In the genomic region with DNA sequence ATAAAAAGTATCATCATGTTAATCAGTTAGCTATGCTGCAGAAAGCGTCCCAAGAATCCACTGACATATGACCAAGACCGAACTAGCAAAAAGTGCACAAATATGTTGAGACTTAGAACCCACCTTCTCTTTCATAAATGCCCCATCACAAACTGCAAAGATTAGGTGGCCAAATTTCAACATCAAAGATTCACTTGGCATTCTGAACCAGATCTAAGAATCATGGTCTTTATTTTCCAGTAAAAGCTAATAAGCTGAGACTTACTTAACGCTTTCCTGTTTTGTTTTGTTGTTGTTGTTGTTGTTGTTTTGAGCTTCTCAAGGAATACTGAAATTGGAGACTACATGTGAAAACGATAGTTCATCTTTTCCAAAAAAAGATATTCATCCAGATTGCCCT, we compare ENCODE assay signal across 18 cellular contexts.
DNase-seq lines count a peak whose midpoint lies in the region; ATAC-seq and TF ChIP-seq lines count a peak whose summit lies in the region.
"Had no signal": no experiment of that assay in that cellular context is flagged by ENCODE, and none has a peak within 500 bp of the region (broad histone marks: within the 10 kb centered on the region; RNA-seq: fewer than 3 reads in every experiment).

No MANE protein-coding gene starts in this region.

- DNase-seq in breast epithelium (ENCODE audit: low spot score in 2 of 2) (no peak), MCF 10A (ENCODE audit: unreplicated experiment) (no peak), osteoblast (ENCODE audit: insufficient read length, low spot score, missing footprints) (no peak), tibial nerve (ENCODE audit: low spot score in 2 of 2) (no peak), Peyer's patch (no peak)
- DNase-seq in CD4-positive, alpha-beta T cell, result no peak
- DNase-seq: BE2C; CD4-positive, alpha-beta memory T cell; DND-41; MV-4-11; NCI-H1417; NCI-H187 treated with DMSO at 0.1 percent for 48 hours; NCI-H774; PC-9 had no signal

- H2AFZ ChIP-seq in osteoblast (ENCODE audit: low read length), result peak overlapping the region; percentile 3
- H2AFZ ChIP-seq: GM23338, PC-9 had no signal

- H3K9me3 Mint-ChIP-seq in MCF 10A (ENCODE audit: unreplicated experiment), result no peaks in the 10 kb centered on the region
- no peaks in the 10 kb centered on the region for H3K9me3 Mint-ChIP-seq in CD4-positive, alpha-beta T cell
- H3K9me3 Mint-ChIP-seq: CD4-positive, alpha-beta memory T cell; GM23338 had no signal

- BruUV-seq in MCF 10A (replicated peaks; lab: Mats Ljungman, UMichigan), result no TSS peak

- no peaks in the 10 kb centered on the region for H3K27me3 Mint-ChIP-seq in MCF 10A (ENCODE audit: insufficient read depth, unreplicated experiment)
- H3K27me3 Mint-ChIP-seq in CD4-positive, alpha-beta T cell, result no peaks in the 10 kb centered on the region
- H3K27me3 Mint-ChIP-seq: CD4-positive, alpha-beta memory T cell had no signal

- H3K4me1 ChIP-seq in breast epithelium (peaks cover 0 to 5% of the 10 kb centered on the region in 2 donors), osteoblast (ENCODE audit: insufficient read depth, low read length) (peaks cover 3% of the 10 kb centered on the region), tibial nerve (peaks cover 0 to 78% (median 6%) of the 10 kb centered on the region in 4 donors), Peyer's patch (no peaks in the 10 kb centered on the region)

- ATAC-seq in HG03442 (IDR thresholded peaks at IDR 0.05; ENCODE audit: unreplicated experiment), result no peak
- no peak for ATAC-seq in CD4-positive, alpha-beta T cell (ENCODE audit: poor library complexity)

- H3K36me3 ChIP-seq in breast epithelium (no peaks in the 10 kb centered on the region), osteoblast (ENCODE audit: insufficient read depth, low read length) (no peaks in the 10 kb centered on the region), tibial nerve (no peaks in the 10 kb centered on the region), Peyer's patch (no peaks in the 10 kb centered on the region)
- H3K36me3 ChIP-seq: BE2C had no signal

- CTCF ChIA-PET in MCF 10A (lab: Yijun Ruan, JAX), result interaction anchor here (0.7 kb wide), 2 partner anchors 17 to 31 kb away, joined by 3 to 4 read pairs; no protein-coding TSS in a partner anchor
- CTCF ChIA-PET in CD4-positive, alpha-beta T cell (lab: Charles Lee), result interaction anchor here (1.3 kb wide), 1 partner anchor 81 kb away, joined by 3 read pairs; no protein-coding TSS in a partner anchor

- peak overlapping the region; percentile 14 to 46 for H3K27ac ChIP-seq in breast epithelium
- peak overlapping the region; percentile 82 for H3K27ac ChIP-seq in cingulate gyrus (ENCODE audit: low read depth, low read length)
- no peak overlapping the region for H3K27ac ChIP-seq in osteoblast (ENCODE audit: low read depth, low read length)
- H3K27ac ChIP-seq in tibial nerve, result peak overlapping the region in 3 of 4 donors; percentile 10 to 64 (median 58)
- H3K27ac ChIP-seq in Peyer's patch, result no peak overlapping the region
- no peak overlapping the region for H3K27ac ChIP-seq in CD4-positive, alpha-beta T cell (ENCODE audit: low read depth, low read length)
- H3K27ac ChIP-seq: 22Rv1, PC-9 had no signal

- TF ChIP-seq CTCF in breast epithelium (IDR thresholded peaks at IDR 0.05) (no peak), MCF 10A (IDR thresholded peaks at IDR 0.05; ENCODE audit: unreplicated experiment) (no peak), osteoblast (IDR thresholded peaks at IDR 0.05; ENCODE audit: extremely low read depth, low read depth, low read length) (no peak), tibial nerve (IDR thresholded peaks at IDR 0.05) (no peak), Peyer's patch (IDR thresholded peaks at IDR 0.05) (no peak)
- no peak for TF ChIP-seq CTCF in CD4-positive, alpha-beta T cell (IDR thresholded peaks at IDR 0.05)

- H3K27me3 ChIP-seq in breast epithelium, result no peaks in the 10 kb centered on the region
- H3K27me3 ChIP-seq in osteoblast (ENCODE audit: insufficient read depth, low read length), result no peaks in the 10 kb centered on the region
- H3K27me3 ChIP-seq in tibial nerve, result no peaks in the 10 kb centered on the region
- no peaks in the 10 kb centered on the region for H3K27me3 ChIP-seq in Peyer's patch
- no peaks in the 10 kb centered on the region for H3K27me3 ChIP-seq in CD4-positive, alpha-beta T cell (ENCODE audit: control insufficient read depth, insufficient read depth, low read length)
- H3K27me3 ChIP-seq: BE2C had no signal

- 75 to 79% methylated on average over 4 of the region's 4 CpGs for WGBS in tibial nerve, 2 donors

- H3K4me3 Mint-ChIP-seq in MCF 10A (ENCODE audit: unreplicated experiment), result no peak overlapping the region
- no peak overlapping the region for H3K4me3 Mint-ChIP-seq in CD4-positive, alpha-beta T cell
- H3K4me3 Mint-ChIP-seq: CD4-positive, alpha-beta memory T cell; GM23338 had no signal

- no peak for TF ChIP-seq POLR2A in breast epithelium (IDR thresholded peaks at IDR 0.05)
- TF ChIP-seq POLR2A in tibial nerve (IDR thresholded peaks at IDR 0.05), result no peak
- TF ChIP-seq POLR2A in Peyer's patch (IDR thresholded peaks at IDR 0.05), result no peak

- H3K4me1 Mint-ChIP-seq in MCF 10A (ENCODE audit: insufficient read depth, unreplicated experiment), result no peaks in the 10 kb centered on the region
- H3K4me1 Mint-ChIP-seq in CD4-positive, alpha-beta T cell (ENCODE audit: low read depth), result peaks cover 72% of the 10 kb centered on the region

- intact Hi-C loops in breast epithelium (cut with DNase I; ENCODE audit: low total_unique reads) (no loop called here), MCF 10A (cut with micrococcal nuclease) (no loop called here)
- intact Hi-C loops in CD4-positive, alpha-beta T cell (cut with DNase I, micrococcal nuclease), result no loop called here

- no peaks in the 10 kb centered on the region for H3K9me3 ChIP-seq in breast epithelium
- no peaks in the 10 kb centered on the region for H3K9me3 ChIP-seq in osteoblast (ENCODE audit: low read depth, low read length)
- no peaks in the 10 kb centered on the region for H3K9me3 ChIP-seq in tibial nerve
- no peaks in the 10 kb centered on the region for H3K9me3 ChIP-seq in Peyer's patch
- H3K9me3 ChIP-seq in CD4-positive, alpha-beta T cell (ENCODE audit: control insufficient read depth, low read length), result no peaks in the 10 kb centered on the region
- H3K9me3 ChIP-seq: BE2C had no signal

- H3K4me2 ChIP-seq in osteoblast (ENCODE audit: insufficient read depth, low read length), result no peak overlapping the region
- H3K4me2 ChIP-seq: GM23338, PC-9 had no signal

- H3K79me2 ChIP-seq in osteoblast (ENCODE audit: insufficient read depth, low read length), result no peaks in the 10 kb centered on the region

- no peaks in the 10 kb centered on the region for H4K20me1 ChIP-seq in osteoblast (ENCODE audit: insufficient read depth, low read length)

- no peak for TF ChIP-seq EP300 in tibial nerve (IDR thresholded peaks at IDR 0.05)

- H3K4me3 ChIP-seq in breast epithelium (no peak overlapping the region), osteoblast (ENCODE audit: insufficient read depth, low read length) (no peak overlapping the region), tibial nerve (no peak overlapping the region), Peyer's patch (no peak overlapping the region)
- H3K4me3 ChIP-seq: GM23338, PC-9 had no signal

- H3K27ac Mint-ChIP-seq in MCF 10A (ENCODE audit: low read depth, unreplicated experiment), result no peak overlapping the region
- H3K27ac Mint-ChIP-seq in CD4-positive, alpha-beta T cell, result no peak overlapping the region
- H3K27ac Mint-ChIP-seq: CD4-positive, alpha-beta memory T cell had no signal

- H3K36me3 Mint-ChIP-seq in MCF 10A (ENCODE audit: insufficient read depth, unreplicated experiment), result no peaks in the 10 kb centered on the region
- no peaks in the 10 kb centered on the region for H3K36me3 Mint-ChIP-seq in CD4-positive, alpha-beta T cell (ENCODE audit: low read depth)
- H3K36me3 Mint-ChIP-seq: CD4-positive, alpha-beta memory T cell had no signal

- POLR2A ChIA-PET in MCF 10A (lab: Yijun Ruan, JAX), result no interaction called here
- POLR2A ChIA-PET in CD4-positive, alpha-beta T cell (lab: Charles Lee), result interaction anchor here (1.7 kb wide), 1 partner anchor 80 kb away, joined by 5 read pairs; no protein-coding TSS in a partner anchor

Comparison
In these comparisons a context has a peak if more than half of its experiments do, and no peak if none do; other contexts are left out.
1. H3K27ac ChIP-seq: peak in breast epithelium (2 of 2), cingulate gyrus (single experiment) and tibial nerve (3 of 4); none in osteoblast (single experiment), Peyer's patch (0 of 4) and CD4-positive, alpha-beta T cell (single experiment).